In genomic region chr16:86078711-86079110, GRCh38 we compare ENCODE assay signal across 7 cellular contexts.
DNase-seq lines count a peak whose midpoint lies in the region; ATAC-seq and TF ChIP-seq lines count a peak whose summit lies in the region.
"Not testable (repeated sequence)": the region's sequence is repeated elsewhere in the genome, so short reads cannot be mapped to it uniquely, and the experiment has no call there.

No MANE protein-coding gene starts in this region.

- not testable (repeated sequence) for H3K9ac ChIP-seq in fibroblast of lung (ENCODE audit: insufficient read depth, low read length)

- not testable (repeated sequence) for TF ChIP-seq POLR2A in stomach (IDR thresholded peaks at IDR 0.05); upper lobe of left lung (IDR thresholded peaks at IDR 0.05)

- peak; percentile 36 for DNase-seq in activated effector memory CD4-positive, alpha-beta T cell treated with anti-CD3 and anti-CD28 coated beads, Interleukin-2, amount 50 U/mL, for 16 hours
- not testable (repeated sequence) for DNase-seq in fibroblast of lung (ENCODE audit: low read depth in 2 of 2); stomach; upper lobe of left lung
- DNase-seq in left lung = peak in 1 of 2 donors; percentile 2
- peak; percentile 51 for DNase-seq in mesenteric fat pad (ENCODE audit: low spot score)
- DNase-seq in sciatic nerve (ENCODE audit: low spot score) = peak; percentile 15

- not testable (repeated sequence) for H3K27me3 ChIP-seq in fibroblast of lung (ENCODE audit: control insufficient read depth, insufficient read depth, low read length); stomach; upper lobe of left lung
- peaks cover 0 to 33% of the 10 kb centered on the region in 2 donors for H3K27me3 ChIP-seq in left lung

- H3K4me2 ChIP-seq in fibroblast of lung (ENCODE audit: extremely low read depth, insufficient read depth, low read length) = not testable (repeated sequence)

- H2AFZ ChIP-seq in fibroblast of lung (ENCODE audit: low read length) = not testable (repeated sequence)

- H3K27ac ChIP-seq in fibroblast of lung (ENCODE audit: insufficient read depth, low read length) (peak overlapping the region; percentile 75), left lung (peak overlapping the region; percentile 9 to 45), stomach (peak overlapping the region in 4 of 5 donors; percentile 40 to 81 (median 56)), upper lobe of left lung (peak overlapping the region; percentile 51 to 84 (median 71))

- H3K36me3 ChIP-seq in fibroblast of lung (ENCODE audit: control insufficient read depth, insufficient read depth, low read length); left lung; stomach; upper lobe of left lung: not testable (repeated sequence)

- H4K20me1 ChIP-seq in fibroblast of lung (ENCODE audit: control insufficient read depth, extremely low read depth, insufficient read depth, low read length) = not testable (repeated sequence)

- ATAC-seq in left lung; sciatic nerve; upper lobe of left lung (ENCODE audit: low FRiP score in 2 of 2): not testable (repeated sequence)

- intact Hi-C loops in left lung (cut with DNase I) = loop anchor here in 1 of 2 donors (10.0 kb wide), 1 partner anchor 436 kb away; the partner anchor contains the start of gene FOXF1
- intact Hi-C loops in sciatic nerve (cut with DNase I); stomach (cut with DNase I; ENCODE audit: low total_unique reads): not testable (repeated sequence)

- TF ChIP-seq CTCF in fibroblast of lung (conservative IDR thresholded peaks at IDR 0.05 in 1 of 2, IDR thresholded peaks at IDR 0.05 in 1 of 2; ENCODE audit: low read depth in 1 of 2, low read length in 2 of 2); left lung (IDR thresholded peaks at IDR 0.05); stomach (IDR thresholded peaks at IDR 0.05); upper lobe of left lung (IDR thresholded peaks at IDR 0.05): not testable (repeated sequence)

- not testable (repeated sequence) for H3K79me2 ChIP-seq in fibroblast of lung (ENCODE audit: control insufficient read depth, insufficient read depth, low read length)

- not testable (repeated sequence) for H3K9me3 ChIP-seq in fibroblast of lung (ENCODE audit: control insufficient read depth, insufficient read depth, low read depth, low read length); left lung; stomach; upper lobe of left lung

- WGBS in stomach, 5 donors = 89 to 96% (median 95%) methylated on average over 13 of the region's 13 CpGs
- 95 to 96% methylated on average over 13 of the region's 13 CpGs for WGBS in upper lobe of left lung, 2 donors

- not testable (repeated sequence) for H3K4me1 ChIP-seq in fibroblast of lung (ENCODE audit: control insufficient read depth, extremely low read depth, insufficient read depth, low read length); left lung; stomach
- peaks cover 0 to 33% (median 19%) of the 10 kb centered on the region in 4 donors for H3K4me1 ChIP-seq in upper lobe of left lung

- TF ChIP-seq EP300 in stomach (IDR thresholded peaks at IDR 0.05); upper lobe of left lung (IDR thresholded peaks at IDR 0.05): not testable (repeated sequence)

- H3K4me3 ChIP-seq in fibroblast of lung (replicated peaks in 1 of 4; ENCODE audit: control extremely low read depth in 1 of 4, insufficient read depth in 1 of 4, low read depth in 3 of 4, low read length in 4 of 4); left lung; stomach; upper lobe of left lung: not testable (repeated sequence)
